ENCODE assay signal across 8 cellular contexts in the genomic region with DNA sequence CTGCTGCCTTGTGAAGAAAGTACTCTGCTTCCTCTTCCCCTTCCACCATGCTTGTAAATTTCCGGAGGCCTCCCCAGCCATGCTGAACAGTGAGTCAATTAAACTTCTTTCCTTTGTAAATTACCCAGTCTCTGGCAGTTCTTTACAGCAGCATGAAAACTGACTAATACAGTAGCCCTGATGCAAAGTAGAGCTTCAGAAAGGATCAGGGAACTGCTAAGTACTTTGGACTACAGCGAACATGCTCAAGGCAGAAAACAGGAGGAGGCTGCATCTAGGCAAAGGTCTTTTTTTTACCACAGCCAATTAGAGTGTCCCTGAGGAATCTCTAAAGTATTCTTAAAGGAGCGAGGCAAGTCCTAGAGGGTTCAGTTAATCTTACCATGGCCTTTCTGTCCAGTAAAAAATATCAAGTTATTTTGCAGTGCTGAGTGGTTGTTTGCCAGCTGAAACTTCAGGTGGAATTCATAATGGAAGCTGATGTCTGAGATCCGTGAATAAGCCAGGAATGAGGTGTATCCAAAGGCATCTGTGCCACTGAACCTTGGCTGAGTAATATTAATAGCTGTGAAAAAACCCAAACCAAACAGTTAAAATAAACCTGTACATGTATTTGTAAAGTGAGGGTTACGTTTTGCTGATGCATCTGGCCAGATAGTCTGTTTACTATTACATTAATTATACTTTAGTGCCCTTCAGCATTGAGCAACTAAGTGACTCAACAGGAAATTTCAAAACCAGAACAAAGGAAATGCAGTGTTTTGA.
DNase-seq lines count a peak whose midpoint lies in the region; ATAC-seq, FAIRE-seq and TF ChIP-seq lines count a peak whose summit lies in the region.

No MANE protein-coding gene starts in this region.

- FAIRE-seq in islet of Langerhans (lab: Jason Lieb, UNC) = peak; percentile 99

- ATAC-seq in GM21529 (IDR thresholded peaks at IDR 0.05; ENCODE audit: unreplicated experiment) (no peak), GM21619 (IDR thresholded peaks at IDR 0.05; ENCODE audit: unreplicated experiment) (no peak), HG02885 (IDR thresholded peaks at IDR 0.05; ENCODE audit: poor library complexity, unreplicated experiment) (no peak)

- TF ChIP-seq POLR2A in vagina (IDR thresholded peaks at IDR 0.05) = no peak

- peaks cover 32% of the 10 kb centered on the region for H3K4me1 ChIP-seq in vagina

- TF ChIP-seq CTCF in vagina (IDR thresholded peaks at IDR 0.05) = no peak

- peak overlapping the region; percentile 6 for H3K27ac ChIP-seq in vagina

- H3K36me3 ChIP-seq in vagina = no peaks in the 10 kb centered on the region

- intact Hi-C loops in vagina (cut with DNase I) = no loop called here

- DNase-seq in NCI-H345 (lab: John Stamatoyannopoulos, UW) (peak; percentile 26), NCI-H345 treated with DMSO at 0.1 percent for 48 hours (lab: John Stamatoyannopoulos, UW; ENCODE audit: unreplicated experiment) (no peak), UCSD-AML1 (lab: John Stamatoyannopoulos, UW; ENCODE audit: unreplicated experiment) (peak; percentile 10), vagina (ENCODE audit: extremely low spot score in 2 of 2) (no peak)

- H3K4me3 ChIP-seq in vagina = no peak overlapping the region

- no peaks in the 10 kb centered on the region for H3K9me3 ChIP-seq in vagina

- H3K27me3 ChIP-seq in vagina = no peaks in the 10 kb centered on the region

Comparison
In these comparisons a context has a peak if more than half of its experiments do, and no peak if none do; other contexts are left out.
1. DNase-seq: peak in NCI-H345 (single experiment) and UCSD-AML1 (single experiment); none in NCI-H345 treated with DMSO at 0.1 percent for 48 hours (single experiment) and vagina (0 of 2).